Comparison of ENCODE assay signal across 16 cellular contexts in the genomic region with DNA sequence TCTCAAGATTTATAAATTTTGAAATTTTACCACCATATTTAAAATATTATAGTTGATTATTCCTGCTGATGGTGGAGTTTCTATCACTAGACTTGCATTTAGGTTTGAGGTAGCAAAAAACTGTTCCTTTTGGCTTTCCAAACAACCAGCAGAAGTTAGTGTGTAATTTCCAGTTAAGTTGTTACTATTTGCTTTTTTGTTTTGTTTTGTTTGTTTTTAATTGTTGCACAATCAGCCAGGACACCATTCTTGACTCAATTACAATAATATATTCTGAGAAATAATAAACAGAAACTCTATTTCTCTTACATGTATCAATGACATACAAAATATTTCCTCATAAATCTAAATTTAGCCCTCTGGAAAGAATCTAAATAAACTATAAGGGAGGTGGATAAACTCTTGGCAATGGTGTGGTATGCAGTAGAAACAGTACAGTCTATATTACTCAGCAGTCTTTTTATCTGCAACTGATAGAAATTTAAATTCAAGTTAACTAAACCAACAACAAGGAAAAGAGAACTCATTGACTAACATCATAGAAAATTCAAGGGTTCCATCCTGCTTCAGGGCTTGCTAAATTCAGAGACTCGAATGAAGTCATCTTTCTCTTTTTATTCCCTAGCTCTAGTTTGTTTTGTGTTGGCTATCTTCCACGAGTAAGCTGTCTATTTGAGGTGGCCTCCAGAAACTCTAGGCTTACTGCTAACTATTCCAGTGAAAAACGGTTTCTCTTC. TPM values are rescaled to one million over a fixed set of nuclear protein-coding genes. Genes with fewer than 3 reads are reported as not detected.
A peak's percentile ranks its signal among the peaks of the same experiment; 100 is the strongest.
DNase-seq lines count a peak whose midpoint lies in the region; ATAC-seq and TF ChIP-seq lines count a peak whose summit lies in the region.
"Had no signal": no experiment of that assay in that cellular context is flagged by ENCODE, and none has a peak within 500 bp of the region (broad histone marks: within the 10 kb centered on the region; RNA-seq: fewer than 3 reads in every experiment).

No MANE protein-coding gene starts in this region.

- H2BK5ac ChIP-seq in IMR-90 (ENCODE audit: low read depth, low read length, poor library complexity, severe bottlenecking): no peak overlapping the region

- H3K9me1 ChIP-seq in IMR-90 (ENCODE audit: insufficient read depth, low read length): no peaks in the 10 kb centered on the region

- H3K4ac ChIP-seq in IMR-90 (ENCODE audit: low read depth, low read length): no peak overlapping the region

- TF ChIP-seq CTCF in IMR-90 (conservative IDR thresholded peaks at IDR 0.05; ENCODE audit: low read depth, low read length) (no peak), choroid plexus epithelial cell (conservative IDR thresholded peaks at IDR 0.05; ENCODE audit: low read depth, low read length) (no peak)

- H3K36me3 ChIP-seq in IMR-90 (ENCODE audit: control insufficient read depth, insufficient read depth, low read length): no peaks in the 10 kb centered on the region
- no peaks in the 10 kb centered on the region for H3K36me3 ChIP-seq in skeletal muscle tissue (ENCODE audit: control insufficient read depth in 3 of 3, insufficient read depth in 3 of 3, low read length in 3 of 3)

- H3K4me3 ChIP-seq in IMR-90 (ENCODE audit: insufficient read depth, low read depth, low read length): no peak overlapping the region
- no peak overlapping the region for H3K4me3 ChIP-seq in choroid plexus epithelial cell (ENCODE audit: low read depth, low read length)
- no peak overlapping the region for H3K4me3 ChIP-seq in skeletal muscle tissue (ENCODE audit: low read length in 3 of 3)

- ATAC-seq in IMR-90 (ENCODE audit: low read depth) (no peak), left lobe of liver (peak; percentile 67)
- ATAC-seq: Right ventricle myocardium inferior had no signal

- no peak overlapping the region for H3K4me2 ChIP-seq in IMR-90 (ENCODE audit: low read depth, low read length)
- H3K4me2 ChIP-seq: SK-N-SH had no signal

- H3K79me1 ChIP-seq in IMR-90 (ENCODE audit: low read depth in 1 of 2, low read length in 2 of 2): no peaks in the 10 kb centered on the region

- no peaks in the 10 kb centered on the region for H4K20me1 ChIP-seq in IMR-90 (ENCODE audit: insufficient read depth, low read length)

- no peak for TF ChIP-seq RAD21 in IMR-90 (IDR thresholded peaks at IDR 0.05; ENCODE audit: low read length)

- POLR2A ChIA-PET in IMR-90 (lab: Charles Lee; ENCODE audit: unreplicated experiment): no interaction called here

- H3K18ac ChIP-seq in IMR-90 (ENCODE audit: low read depth, low read length): no peak overlapping the region

- no peak overlapping the region for H2BK15ac ChIP-seq in IMR-90 (ENCODE audit: low read depth, low read length)

- H3K27ac ChIP-seq in IMR-90 (ENCODE audit: insufficient read depth, low read length): no peak overlapping the region
- peak overlapping the region; percentile 38 for H3K27ac ChIP-seq in skeletal muscle tissue (ENCODE audit: low read depth, low read length)

- no peak overlapping the region for H2BK120ac ChIP-seq in IMR-90 (ENCODE audit: low read depth, low read length)

- CTCF ChIA-PET in IMR-90 (lab: Yijun Ruan, JAX): interaction anchor here (1.1 kb wide), 1 partner anchor 14 kb away, joined by 3 read pairs; no protein-coding TSS in a partner anchor

- dilution Hi-C loops in IMR-90 (cut with HindIII; ENCODE audit: low sequenced_read_pairs, unreplicated experiment): no loop called here

- intact Hi-C loops in IMR-90 (cut with micrococcal nuclease): no loop called here

- no peak overlapping the region for H3K56ac ChIP-seq in IMR-90 (ENCODE audit: extremely low read depth, insufficient read depth, low read length)

- in situ Hi-C loops in IMR-90 (cut with MboI; ENCODE audit: low sequenced_read_pairs): loop anchor here (25.0 kb wide), 1 partner anchor 265 kb away; no protein-coding TSS in a partner anchor

- no peaks in the 10 kb centered on the region for H3K4me1 ChIP-seq in IMR-90 (ENCODE audit: control insufficient read depth, insufficient read depth, low read length)
- peaks cover 0 to 5% (median 0%) of the 10 kb centered on the region in 3 donors for H3K4me1 ChIP-seq in skeletal muscle tissue (ENCODE audit: control insufficient read depth in 3 of 3, insufficient read depth in 3 of 3, low read length in 3 of 3)

- H2AFZ ChIP-seq in IMR-90 (replicated peaks; ENCODE audit: low read length, poor library complexity): no peak overlapping the region

- no peak overlapping the region for H2BK20ac ChIP-seq in IMR-90 (ENCODE audit: low read depth, low read length)

- DNase-seq in IMR-90: no peak
- peak; percentile 20 for DNase-seq in choroid plexus epithelial cell (ENCODE audit: low read depth)
- DNase-seq in left lobe of liver (ENCODE audit: low spot score): no peak
- DNase-seq in NAMALWA (ENCODE audit: low spot score): no peak
- DNase-seq in pons (ENCODE audit: low spot score): no peak
- no peak for DNase-seq in NCI-H1417 (lab: John Stamatoyannopoulos, UW)
- DNase-seq: C1 segment of cervical spinal cord; CD8-positive, alpha-beta memory T cell; NCI-H1436 treated with DMSO at 0.1 percent for 48 hours; NCI-H2029; NCI-H2171; NCI-H526 treated with DMSO at 0.1 percent for 48 hours; SK-N-SH had no signal

- no peak overlapping the region for H2AK9ac ChIP-seq in IMR-90 (replicated peaks; ENCODE audit: low read depth, low read length, poor library complexity)

- H3K27me3 ChIP-seq in IMR-90 (ENCODE audit: control insufficient read depth, insufficient read depth, low read length) (no peaks in the 10 kb centered on the region), skeletal muscle tissue (ENCODE audit: control insufficient read depth in 3 of 3, insufficient read depth in 3 of 3, low read length in 3 of 3) (no peaks in the 10 kb centered on the region)

- no peak for TF ChIP-seq POLR2A in IMR-90 (IDR thresholded peaks at IDR 0.05; ENCODE audit: low read depth, low read length)

- H4K8ac ChIP-seq in IMR-90 (ENCODE audit: low read depth in 2 of 2, low read length in 2 of 2): no peak overlapping the region

- H4K5ac ChIP-seq in IMR-90 (ENCODE audit: low read depth, low read length): no peak overlapping the region

- H3K9ac ChIP-seq in IMR-90 (ENCODE audit: low read depth, low read length) (no peak overlapping the region), skeletal muscle tissue (ENCODE audit: low read depth in 1 of 3, low read length in 3 of 3) (peak overlapping the region in 1 of 3 donors; percentile 29)
- H3K9ac ChIP-seq: SK-N-SH had no signal

- H3K9me3 ChIP-seq in IMR-90 (ENCODE audit: control insufficient read depth, insufficient read depth, low read length) (no peaks in the 10 kb centered on the region), skeletal muscle tissue (ENCODE audit: control insufficient read depth in 3 of 3, low read length in 3 of 3) (no peaks in the 10 kb centered on the region)

- no peak overlapping the region for H3K23ac ChIP-seq in IMR-90 (ENCODE audit: low read depth, low read length)

- no peak overlapping the region for H3K14ac ChIP-seq in IMR-90 (replicated peaks; ENCODE audit: low read depth, low read length)

- WGBS in IMR-90 (ENCODE audit: extremely low coverage in 2 of 2, insufficient read length in 1 of 2), 2 experiments: no CpG with 5 or more reads among the region's 3 CpGs

- no TSS peak for BruUV-seq in IMR-90 (replicated peaks; lab: Mats Ljungman, UMichigan)

- H2AK5ac ChIP-seq in IMR-90 (ENCODE audit: low read depth, low read length): no peak overlapping the region

- no peak overlapping the region for H4K91ac ChIP-seq in IMR-90 (ENCODE audit: insufficient read depth, low read depth, low read length)

TF ChIP-seq in IMR-90, 13 proteins besides CTCF, POLR2A, EP300 and RAD21:
- TF ChIP-seq RCOR1 (IDR thresholded peaks at IDR 0.05; ENCODE audit: insufficient replicate concordance, low read length): no peak
- TF ChIP-seq CEBPB (IDR thresholded peaks at IDR 0.05; ENCODE audit: low read depth, low read length): peak; percentile 66

RNA-seq across cellular contexts. Expression of a gene that starts 19.4 kb away (rescaled TPM):
- total RNA-seq in IMR-90 (2012; rRNA removed): under 0.01 TPM in 1 of 2 replicates, not detected in the other
- polyA plus RNA-seq in IMR-90 (2012; rRNA removed): not detected in 2 replicates
- polyA plus RNA-seq in IMR-90 (2012; cell fraction: cytosol; rRNA removed): not detected in 2 replicates
- not detected in 2 replicates for polyA plus RNA-seq in IMR-90 (2012; cell fraction: nucleus; rRNA removed; ENCODE audit: low replicate concordance)
- 0.10 TPM for total RNA-seq in left lobe of liver
- 10.4 TPM for total RNA-seq in skeletal muscle tissue
- total RNA-seq: M059J had no signal
- polyA plus RNA-seq: CD8-positive, alpha-beta memory T cell had no signal

RNA-seq across cellular contexts. Expression of a gene that starts 50.1 kb away (rescaled TPM):
- total RNA-seq in IMR-90 (2012; rRNA removed) (3.9 and 12.8 TPM in 2 replicates), left lobe of liver (34.0 TPM), skeletal muscle tissue (44.4 TPM)
- 6.7 and 8.7 TPM in 2 replicates for polyA plus RNA-seq in IMR-90 (2012; rRNA removed)
- 1.2 TPM in 2 replicates for polyA plus RNA-seq in IMR-90 (2012; cell fraction: cytosol; rRNA removed)
- polyA plus RNA-seq in IMR-90 (2012; cell fraction: nucleus; rRNA removed; ENCODE audit: low replicate concordance): 0.47 and 3.9 TPM in 2 replicates

Comparison
In these comparisons a context has a peak if more than half of its experiments do, and no peak if none do; other contexts are left out.
1. RNA of a gene that starts 19.4 kb away (total RNA-seq): 10.4 TPM in skeletal muscle tissue (single experiment); 0.10 TPM in left lobe of liver (single experiment) and under 0.01 TPM in IMR-90; every median in the first group is over 10 times any median in the second.